ENCODE assay signal across 2 cellular contexts in the genomic region with DNA sequence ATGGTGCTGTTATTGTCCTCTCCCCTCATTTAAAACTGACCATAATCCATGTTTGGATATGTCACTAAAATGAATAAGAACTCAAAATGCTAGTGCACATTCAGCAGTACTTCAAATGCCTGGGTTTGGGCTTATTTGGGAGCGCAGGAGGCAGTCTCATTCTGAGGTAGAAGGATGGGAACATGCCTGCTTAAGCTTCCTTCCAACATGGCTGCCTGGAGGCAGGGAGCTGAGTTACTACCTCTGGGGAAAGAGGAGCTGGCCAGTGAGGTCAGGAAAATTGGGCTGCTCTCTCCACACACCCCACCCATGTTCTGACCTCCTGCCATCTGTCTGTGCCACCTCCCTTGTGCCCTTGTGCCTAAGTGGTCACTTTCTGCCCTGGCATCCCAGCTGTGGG.
TF ChIP-seq lines count a peak whose summit lies in the region.

No MANE protein-coding gene starts in this region.

TF ChIP-seq in SK-N-SH treated with all-trans-retinoic acid at 6 μM for 48 hours, 23 proteins besides CTCF, POLR2A, EP300 and RAD21 (continued from another document):
- TF ChIP-seq, protein P1, sequence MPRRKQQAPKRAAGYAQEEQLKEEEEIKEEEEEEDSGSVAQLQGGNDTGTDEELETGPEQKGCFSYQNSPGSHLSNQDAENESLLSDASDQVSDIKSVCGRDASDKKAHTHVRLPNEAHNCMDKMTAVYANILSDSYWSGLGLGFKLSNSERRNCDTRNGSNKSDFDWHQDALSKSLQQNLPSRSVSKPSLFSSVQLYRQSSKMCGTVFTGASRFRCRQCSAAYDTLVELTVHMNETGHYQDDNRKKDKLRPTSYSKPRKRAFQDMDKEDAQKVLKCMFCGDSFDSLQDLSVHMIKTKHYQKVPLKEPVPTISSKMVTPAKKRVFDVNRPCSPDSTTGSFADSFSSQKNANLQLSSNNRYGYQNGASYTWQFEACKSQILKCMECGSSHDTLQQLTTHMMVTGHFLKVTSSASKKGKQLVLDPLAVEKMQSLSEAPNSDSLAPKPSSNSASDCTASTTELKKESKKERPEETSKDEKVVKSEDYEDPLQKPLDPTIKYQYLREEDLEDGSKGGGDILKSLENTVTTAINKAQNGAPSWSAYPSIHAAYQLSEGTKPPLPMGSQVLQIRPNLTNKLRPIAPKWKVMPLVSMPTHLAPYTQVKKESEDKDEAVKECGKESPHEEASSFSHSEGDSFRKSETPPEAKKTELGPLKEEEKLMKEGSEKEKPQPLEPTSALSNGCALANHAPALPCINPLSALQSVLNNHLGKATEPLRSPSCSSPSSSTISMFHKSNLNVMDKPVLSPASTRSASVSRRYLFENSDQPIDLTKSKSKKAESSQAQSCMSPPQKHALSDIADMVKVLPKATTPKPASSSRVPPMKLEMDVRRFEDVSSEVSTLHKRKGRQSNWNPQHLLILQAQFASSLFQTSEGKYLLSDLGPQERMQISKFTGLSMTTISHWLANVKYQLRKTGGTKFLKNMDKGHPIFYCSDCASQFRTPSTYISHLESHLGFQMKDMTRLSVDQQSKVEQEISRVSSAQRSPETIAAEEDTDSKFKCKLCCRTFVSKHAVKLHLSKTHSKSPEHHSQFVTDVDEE (CRISPR knock-in tag; IDR thresholded peaks at IDR 0.05), result no peak

TF ChIP-seq in SK-N-SH, 30 proteins besides CTCF, POLR2A, EP300 and RAD21 (continued from another document):
- TF ChIP-seq, protein P2, sequence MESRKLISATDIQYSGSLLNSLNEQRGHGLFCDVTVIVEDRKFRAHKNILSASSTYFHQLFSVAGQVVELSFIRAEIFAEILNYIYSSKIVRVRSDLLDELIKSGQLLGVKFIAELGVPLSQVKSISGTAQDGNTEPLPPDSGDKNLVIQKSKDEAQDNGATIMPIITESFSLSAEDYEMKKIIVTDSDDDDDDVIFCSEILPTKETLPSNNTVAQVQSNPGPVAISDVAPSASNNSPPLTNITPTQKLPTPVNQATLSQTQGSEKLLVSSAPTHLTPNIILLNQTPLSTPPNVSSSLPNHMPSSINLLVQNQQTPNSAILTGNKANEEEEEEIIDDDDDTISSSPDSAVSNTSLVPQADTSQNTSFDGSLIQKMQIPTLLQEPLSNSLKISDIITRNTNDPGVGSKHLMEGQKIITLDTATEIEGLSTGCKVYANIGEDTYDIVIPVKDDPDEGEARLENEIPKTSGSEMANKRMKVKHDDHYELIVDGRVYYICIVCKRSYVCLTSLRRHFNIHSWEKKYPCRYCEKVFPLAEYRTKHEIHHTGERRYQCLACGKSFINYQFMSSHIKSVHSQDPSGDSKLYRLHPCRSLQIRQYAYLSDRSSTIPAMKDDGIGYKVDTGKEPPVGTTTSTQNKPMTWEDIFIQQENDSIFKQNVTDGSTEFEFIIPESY (IDR thresholded peaks at IDR 0.05; ENCODE audit: borderline replicate concordance, low read depth), result no peak
- no peak for TF ChIP-seq FOSL2 (IDR thresholded peaks at IDR 0.05; ENCODE audit: borderline replicate concordance, low read depth)
- TF ChIP-seq CHD2 (IDR thresholded peaks at IDR 0.05; ENCODE audit: low read length, partially characterized antibody), result no peak
- TF ChIP-seq JUND (IDR thresholded peaks at IDR 0.05), result no peak
- no peak for TF ChIP-seq TAF1 (IDR thresholded peaks at IDR 0.05; ENCODE audit: borderline replicate concordance, low read depth, low read length)
- TF ChIP-seq RFX5 (IDR thresholded peaks at IDR 0.05; ENCODE audit: low read length), result no peak
- no peak for TF ChIP-seq SMC3 (IDR thresholded peaks at IDR 0.05; ENCODE audit: low read depth, low read length)
- TF ChIP-seq, protein P3, sequence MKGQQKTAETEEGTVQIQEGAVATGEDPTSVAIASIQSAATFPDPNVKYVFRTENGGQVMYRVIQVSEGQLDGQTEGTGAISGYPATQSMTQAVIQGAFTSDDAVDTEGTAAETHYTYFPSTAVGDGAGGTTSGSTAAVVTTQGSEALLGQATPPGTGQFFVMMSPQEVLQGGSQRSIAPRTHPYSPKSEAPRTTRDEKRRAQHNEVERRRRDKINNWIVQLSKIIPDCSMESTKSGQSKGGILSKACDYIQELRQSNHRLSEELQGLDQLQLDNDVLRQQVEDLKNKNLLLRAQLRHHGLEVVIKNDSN (IDR thresholded peaks at IDR 0.05; ENCODE audit: borderline replicate concordance, low read depth), result no peak
- TF ChIP-seq GABPA (IDR thresholded peaks at IDR 0.05; ENCODE audit: low read depth), result no peak
- TF ChIP-seq TEAD4 (IDR thresholded peaks at IDR 0.05; ENCODE audit: borderline replicate concordance, insufficient read depth), result no peak
- no peak for TF ChIP-seq RCOR1 (IDR thresholded peaks at IDR 0.05; ENCODE audit: low read length)
- TF ChIP-seq MEF2A (IDR thresholded peaks at IDR 0.05; ENCODE audit: borderline replicate concordance, low read depth), result no peak
- no peak for TF ChIP-seq NRF1 (IDR thresholded peaks at IDR 0.05; ENCODE audit: low read depth, low read length)
